Comparison of ENCODE assay signal across 1 cellular context in genomic region chr2:43149482-43150107, GRCh38.
TF ChIP-seq lines count a peak whose summit lies in the region.

No MANE protein-coding gene starts in this region.

TF ChIP-seq in H1, 55 proteins besides CTCF, POLR2A, EP300 and RAD21 (continued from another document):
- TF ChIP-seq GTF2F1 (IDR thresholded peaks at IDR 0.05; ENCODE audit: borderline replicate concordance, low read depth, low read length) (no peak), ZNF274 (IDR thresholded peaks at IDR 0.05; ENCODE audit: borderline replicate concordance, extremely low read depth, low read length) (no peak)
